ENCODE assay signal across 1 cellular context in the genomic region with DNA sequence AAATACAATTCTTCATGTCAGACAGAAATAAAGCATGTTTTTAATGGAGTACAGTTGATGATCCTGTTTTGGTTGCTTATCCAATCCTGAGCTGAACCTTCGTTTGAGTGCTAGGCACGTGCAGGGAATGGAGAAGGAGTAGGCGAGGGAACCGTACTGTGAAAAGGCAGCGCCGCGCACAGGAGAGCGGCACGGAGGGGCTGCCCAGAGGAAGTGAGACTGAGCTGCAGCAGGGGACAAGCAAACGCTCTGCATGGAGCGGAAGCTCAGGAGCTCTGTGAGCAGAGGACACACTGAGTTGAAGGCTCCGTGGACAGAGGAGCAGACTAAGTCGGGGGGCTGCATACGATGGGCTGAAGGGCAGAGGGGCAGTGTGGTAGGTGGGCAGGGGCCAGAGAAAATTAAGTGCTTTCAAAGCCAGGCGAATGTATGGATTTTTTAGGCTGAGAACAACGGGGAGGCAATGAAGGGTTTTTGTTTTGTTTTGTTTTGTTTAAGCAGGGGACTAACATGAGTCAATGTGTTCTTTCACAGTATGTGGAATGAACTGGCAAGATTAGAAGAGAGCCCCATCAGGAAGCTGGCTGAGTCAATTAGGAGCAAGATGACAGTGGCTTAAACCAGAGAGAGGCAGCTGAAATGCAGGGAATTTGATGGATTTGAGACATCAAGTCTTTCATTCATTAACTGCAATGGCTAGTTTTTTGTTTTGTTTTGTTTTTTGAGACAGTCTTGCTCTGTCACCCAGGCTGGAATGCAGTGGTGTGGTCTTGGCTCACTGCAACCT.
A peak's percentile ranks its signal among the peaks of the same experiment; 100 is the strongest.
TF ChIP-seq lines count a peak whose summit lies in the region.

No MANE protein-coding gene starts in this region.

TF ChIP-seq in GM12878, 131 proteins besides CTCF, POLR2A, EP300 and RAD21 (continued from another document and continues in another):
- no peak for TF ChIP-seq CUX1 (IDR thresholded peaks at IDR 0.05; ENCODE audit: insufficient replicate concordance, low read depth, low read length)
- no peak for TF ChIP-seq NRF1 (conservative IDR thresholded peaks at IDR 0.05; ENCODE audit: low read depth, low read length)
- no peak for TF ChIP-seq ZBTB40 (IDR thresholded peaks at IDR 0.05; ENCODE audit: borderline replicate concordance)
- TF ChIP-seq RFX5 (IDR thresholded peaks at IDR 0.05; ENCODE audit: low read depth, low read length) = no peak
- TF ChIP-seq RUNX3 (IDR thresholded peaks at IDR 0.05; ENCODE audit: low read length) = 0 out of 2 replicates have a peak, but pooled peaks have one; percentile 32
- TF ChIP-seq KLF5 (IDR thresholded peaks at IDR 0.05; ENCODE audit: partially characterized antibody) = no peak
- no peak for TF ChIP-seq NFYA (IDR thresholded peaks at IDR 0.05; ENCODE audit: borderline replicate concordance, low read depth, low read length)
- TF ChIP-seq RAD51 (IDR thresholded peaks at IDR 0.05) = no peak
- TF ChIP-seq ATF3 (IDR thresholded peaks at IDR 0.05; ENCODE audit: borderline replicate concordance, extremely low read depth, low read depth, low read length) = no peak
- no peak for TF ChIP-seq NBN (IDR thresholded peaks at IDR 0.05)
- no peak for TF ChIP-seq SIX5 (IDR thresholded peaks at IDR 0.05; ENCODE audit: low read depth, low read length, severe bottlenecking)
- TF ChIP-seq NFIC (IDR thresholded peaks at IDR 0.05; ENCODE audit: low read depth, low read length) = peak; percentile 39; the same call in 1 of the 2 replicates
- TF ChIP-seq RBBP5 (conservative IDR thresholded peaks at IDR 0.05) = no peak
- TF ChIP-seq CHD4 (IDR thresholded peaks at IDR 0.05) = no peak
- no peak for TF ChIP-seq TBL1XR1 (IDR thresholded peaks at IDR 0.05; ENCODE audit: low read depth, low read length)
- no peak for TF ChIP-seq IRF4 (IDR thresholded peaks at IDR 0.05; ENCODE audit: low read depth, low read length)
- no peak for TF ChIP-seq EZH2 (IDR thresholded peaks at IDR 0.05; ENCODE audit: borderline replicate concordance, control insufficient read depth, low read depth, low read length)
- TF ChIP-seq ASH2L (IDR thresholded peaks at IDR 0.05; ENCODE audit: borderline replicate concordance, low read depth) = no peak
- no peak for TF ChIP-seq FOXM1 (IDR thresholded peaks at IDR 0.05; ENCODE audit: low read depth, low read length)
- TF ChIP-seq SRF (IDR thresholded peaks at IDR 0.05; ENCODE audit: low read depth in 2 of 2, low read length in 2 of 2) = no peak
- TF ChIP-seq POLR2AphosphoS2 (IDR thresholded peaks at IDR 0.05; ENCODE audit: low read depth, low read length) = no peak
- TF ChIP-seq BACH1 (IDR thresholded peaks at IDR 0.05; ENCODE audit: borderline replicate concordance) = no peak
- no peak for TF ChIP-seq STAT1 (conservative IDR thresholded peaks at IDR 0.05)
- TF ChIP-seq SMAD5 (IDR thresholded peaks at IDR 0.05; ENCODE audit: low read depth) = no peak
- no peak for TF ChIP-seq MEF2A (IDR thresholded peaks at IDR 0.05; ENCODE audit: insufficient read depth, low read depth, low read length)
- TF ChIP-seq FOS (IDR thresholded peaks at IDR 0.05; ENCODE audit: borderline replicate concordance, extremely low read depth, insufficient read length) = no peak
- TF ChIP-seq, protein P1, sequence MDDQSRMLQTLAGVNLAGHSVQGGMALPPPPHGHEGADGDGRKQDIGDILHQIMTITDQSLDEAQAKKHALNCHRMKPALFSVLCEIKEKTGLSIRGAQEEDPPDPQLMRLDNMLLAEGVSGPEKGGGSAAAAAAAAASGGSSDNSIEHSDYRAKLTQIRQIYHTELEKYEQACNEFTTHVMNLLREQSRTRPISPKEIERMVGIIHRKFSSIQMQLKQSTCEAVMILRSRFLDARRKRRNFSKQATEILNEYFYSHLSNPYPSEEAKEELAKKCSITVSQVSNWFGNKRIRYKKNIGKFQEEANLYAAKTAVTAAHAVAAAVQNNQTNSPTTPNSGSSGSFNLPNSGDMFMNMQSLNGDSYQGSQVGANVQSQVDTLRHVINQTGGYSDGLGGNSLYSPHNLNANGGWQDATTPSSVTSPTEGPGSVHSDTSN (IDR thresholded peaks at IDR 0.05; ENCODE audit: insufficient replicate concordance, low read depth, low read length) = no peak
- TF ChIP-seq YY1 (IDR thresholded peaks at IDR 0.05; ENCODE audit: low read depth, low read length) = no peak
- TF ChIP-seq SREBF2 (IDR thresholded peaks at IDR 0.05; ENCODE audit: low read length) = no peak
- no peak for TF ChIP-seq BRCA1 (IDR thresholded peaks at IDR 0.05; ENCODE audit: low read depth, low read length)
- TF ChIP-seq, protein P2, sequence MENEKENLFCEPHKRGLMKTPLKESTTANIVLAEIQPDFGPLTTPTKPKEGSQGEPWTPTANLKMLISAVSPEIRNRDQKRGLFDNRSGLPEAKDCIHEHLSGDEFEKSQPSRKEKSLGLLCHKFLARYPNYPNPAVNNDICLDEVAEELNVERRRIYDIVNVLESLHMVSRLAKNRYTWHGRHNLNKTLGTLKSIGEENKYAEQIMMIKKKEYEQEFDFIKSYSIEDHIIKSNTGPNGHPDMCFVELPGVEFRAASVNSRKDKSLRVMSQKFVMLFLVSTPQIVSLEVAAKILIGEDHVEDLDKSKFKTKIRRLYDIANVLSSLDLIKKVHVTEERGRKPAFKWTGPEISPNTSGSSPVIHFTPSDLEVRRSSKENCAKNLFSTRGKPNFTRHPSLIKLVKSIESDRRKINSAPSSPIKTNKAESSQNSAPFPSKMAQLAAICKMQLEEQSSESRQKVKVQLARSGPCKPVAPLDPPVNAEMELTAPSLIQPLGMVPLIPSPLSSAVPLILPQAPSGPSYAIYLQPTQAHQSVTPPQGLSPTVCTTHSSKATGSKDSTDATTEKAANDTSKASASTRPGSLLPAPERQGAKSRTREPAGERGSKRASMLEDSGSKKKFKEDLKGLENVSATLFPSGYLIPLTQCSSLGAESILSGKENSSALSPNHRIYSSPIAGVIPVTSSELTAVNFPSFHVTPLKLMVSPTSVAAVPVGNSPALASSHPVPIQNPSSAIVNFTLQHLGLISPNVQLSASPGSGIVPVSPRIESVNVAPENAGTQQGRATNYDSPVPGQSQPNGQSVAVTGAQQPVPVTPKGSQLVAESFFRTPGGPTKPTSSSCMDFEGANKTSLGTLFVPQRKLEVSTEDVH (IDR thresholded peaks at IDR 0.05; ENCODE audit: low read depth, partially characterized antibody) = no peak
- TF ChIP-seq, protein P3, sequence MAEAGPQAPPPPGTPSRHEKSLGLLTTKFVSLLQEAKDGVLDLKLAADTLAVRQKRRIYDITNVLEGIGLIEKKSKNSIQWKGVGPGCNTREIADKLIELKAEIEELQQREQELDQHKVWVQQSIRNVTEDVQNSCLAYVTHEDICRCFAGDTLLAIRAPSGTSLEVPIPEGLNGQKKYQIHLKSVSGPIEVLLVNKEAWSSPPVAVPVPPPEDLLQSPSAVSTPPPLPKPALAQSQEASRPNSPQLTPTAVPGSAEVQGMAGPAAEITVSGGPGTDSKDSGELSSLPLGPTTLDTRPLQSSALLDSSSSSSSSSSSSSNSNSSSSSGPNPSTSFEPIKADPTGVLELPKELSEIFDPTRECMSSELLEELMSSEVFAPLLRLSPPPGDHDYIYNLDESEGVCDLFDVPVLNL (IDR thresholded peaks at IDR 0.05; ENCODE audit: low read depth, low read length) = no peak
- no peak for TF ChIP-seq SPI1 (IDR thresholded peaks at IDR 0.05; ENCODE audit: borderline replicate concordance, insufficient read depth, low read depth, low read length)
- TF ChIP-seq IKZF2 (IDR thresholded peaks at IDR 0.05) = peak in 1 of 2 experiments; percentile 21; a peak in 1 of 4 replicates
- TF ChIP-seq SUZ12 (IDR thresholded peaks at IDR 0.05; ENCODE audit: unreplicated experiment) = no peak
- no peak for TF ChIP-seq CBX3 (IDR thresholded peaks at IDR 0.05; ENCODE audit: borderline replicate concordance, low read depth)
- TF ChIP-seq BMI1 (IDR thresholded peaks at IDR 0.05; ENCODE audit: borderline replicate concordance) = no peak
- TF ChIP-seq ESRRA (IDR thresholded peaks at IDR 0.05; ENCODE audit: low read length) = no peak
- TF ChIP-seq TARDBP (IDR thresholded peaks at IDR 0.05; ENCODE audit: borderline replicate concordance) = no peak
- TF ChIP-seq, protein P4, sequence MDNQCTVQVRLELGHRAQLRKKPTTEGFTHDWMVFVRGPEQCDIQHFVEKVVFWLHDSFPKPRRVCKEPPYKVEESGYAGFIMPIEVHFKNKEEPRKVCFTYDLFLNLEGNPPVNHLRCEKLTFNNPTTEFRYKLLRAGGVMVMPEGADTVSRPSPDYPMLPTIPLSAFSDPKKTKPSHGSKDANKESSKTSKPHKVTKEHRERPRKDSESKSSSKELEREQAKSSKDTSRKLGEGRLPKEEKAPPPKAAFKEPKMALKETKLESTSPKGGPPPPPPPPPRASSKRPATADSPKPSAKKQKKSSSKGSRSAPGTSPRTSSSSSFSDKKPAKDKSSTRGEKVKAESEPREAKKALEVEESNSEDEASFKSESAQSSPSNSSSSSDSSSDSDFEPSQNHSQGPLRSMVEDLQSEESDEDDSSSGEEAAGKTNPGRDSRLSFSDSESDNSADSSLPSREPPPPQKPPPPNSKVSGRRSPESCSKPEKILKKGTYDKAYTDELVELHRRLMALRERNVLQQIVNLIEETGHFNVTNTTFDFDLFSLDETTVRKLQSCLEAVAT (IDR thresholded peaks at IDR 0.05) = no peak
